25 cellular contexts compared by ENCODE assay signal in genomic region chr15:101413239-101413638, GRCh38.
"Had no signal": no experiment of that assay in that cellular context is flagged by ENCODE, and none has a peak within 500 bp of the region (broad histone marks: within the 10 kb centered on the region; RNA-seq: fewer than 3 reads in every experiment).

No MANE protein-coding gene starts in this region.

- H3K27ac Mint-ChIP-seq: activated B cell treated with CpG ODN at 0.5 μM for 24 hours; activated CD4-positive, alpha-beta memory T cell treated with anti-CD3 and anti-CD28 coated beads for 36 hours; activated naive CD4-positive, alpha-beta T cell treated with anti-CD3 and anti-CD28 coated beads for 36 hours; activated naive CD4-positive, alpha-beta T cell treated with anti-CD3 and anti-CD28 coated beads, Interleukin-2, amount 50 U/mL, for 72 hours; activated T-helper 1 cell treated with anti-CD3 and anti-CD28 coated beads, Interleukin-12 subunit alpha, Interleukin-12 subunit beta, Interleukin-2, Interleukin-4 antibody, amounts not matched to agents 30 ng/mL and 10 ng/mL and 1 ng/mL, durations not matched to agents 14 hours and 24 hours and 36 hours; brain had no signal

- H3K36me3 Mint-ChIP-seq: activated CD4-positive, alpha-beta memory T cell treated with anti-CD3 and anti-CD28 coated beads for 36 hours; brain had no signal

- H3K9ac ChIP-seq: KMS-11 had no signal

- H3K4me2 ChIP-seq: KMS-11 had no signal

- H3K9me3 Mint-ChIP-seq: activated B cell treated with CpG ODN at 0.5 μM for 24 hours; activated CD4-positive, alpha-beta memory T cell treated with anti-CD3 and anti-CD28 coated beads for 36 hours; activated naive CD4-positive, alpha-beta T cell treated with anti-CD3 and anti-CD28 coated beads for 36 hours; activated naive CD4-positive, alpha-beta T cell treated with anti-CD3 and anti-CD28 coated beads, Interleukin-2, amount 50 U/mL, for 72 hours; activated T-cell treated with anti-CD3 and anti-CD28 coated beads, Interleukin-2, amount 50 U/mL, for 4 hours; activated T-helper 1 cell treated with anti-CD3 and anti-CD28 coated beads, Interleukin-12 subunit alpha, Interleukin-12 subunit beta, Interleukin-2, Interleukin-4 antibody, amounts not matched to agents 30 ng/mL and 10 ng/mL and 1 ng/mL, durations not matched to agents 14 hours and 24 hours and 36 hours had no signal

- H3K27ac ChIP-seq: KMS-11, RWPE1 had no signal

- DNase-seq: activated B cell treated with CpG ODN at 0.5 μM for 24 hours; activated CD4-positive, alpha-beta memory T cell treated with anti-CD3 and anti-CD28 coated beads for 36 hours; activated CD4-positive, alpha-beta T cell treated with anti-CD3 and anti-CD28 coated beads for 4 hours; activated CD4-positive, alpha-beta T cell treated with anti-CD3 and anti-CD28 coated beads, Interleukin-2, amount 50 U/mL, for 1 hour; activated CD4-positive, CD25-positive, alpha-beta regulatory T cell treated with anti-CD3 and anti-CD28 coated beads, Interleukin-2, amount 50 U/mL, for 72 hours; activated CD8-positive, alpha-beta memory T cell treated with anti-CD3 and anti-CD28 coated beads, Interleukin-2, amount 50 U/mL, for 4 hours; activated gamma-delta T cell treated with Interleukin-2 at 50 U/mL for 16 hours; activated naive CD4-positive, alpha-beta T cell treated with anti-CD3 and anti-CD28 coated beads for 36 hours; activated T-cell treated with anti-CD3 and anti-CD28 coated beads for 4 hours; activated T-cell treated with anti-CD3 and anti-CD28 coated beads, Interleukin-2, amount 50 U/mL, for 4 hours; anterior cingulate cortex; NCI-H1105; NCI-H1417 treated with DMSO at 0.1 percent for 48 hours; NCI-H1930; NCI-H2081 treated with DMSO at 0.1 percent for 48 hours; NCI-H510A; NCI-H526; NCI-H748 treated with DMSO at 0.1 percent for 48 hours; NK-92 treated with Interleukin-12 subunit alpha and Interleukin-12 subunit beta, amount 100 ng/mL, for 24 hours; PC-3 had no signal

- H3K4me3 Mint-ChIP-seq: activated B cell treated with CpG ODN at 0.5 μM for 24 hours; activated CD4-positive, alpha-beta memory T cell treated with anti-CD3 and anti-CD28 coated beads for 36 hours; activated naive CD4-positive, alpha-beta T cell treated with anti-CD3 and anti-CD28 coated beads for 36 hours; activated T-cell treated with anti-CD3 and anti-CD28 coated beads, Interleukin-2, amount 50 U/mL, for 4 hours; activated T-helper 1 cell treated with anti-CD3 and anti-CD28 coated beads, Interleukin-12 subunit alpha, Interleukin-12 subunit beta, Interleukin-2, Interleukin-4 antibody, amounts not matched to agents 30 ng/mL and 10 ng/mL and 1 ng/mL, durations not matched to agents 14 hours and 24 hours and 36 hours; brain had no signal

- H3K27me3 Mint-ChIP-seq: activated B cell treated with CpG ODN at 0.5 μM for 24 hours had no signal
